1 cellular context compared by ENCODE assay signal in genomic region chr16:68328151-68328859, GRCh38.
A peak's percentile ranks its signal among the peaks of the same experiment; 100 is the strongest.
TF ChIP-seq lines count a peak whose summit lies in the region.

No MANE protein-coding gene starts in this region.

TF ChIP-seq in HepG2, 621 proteins besides CTCF, POLR2A, EP300 and RAD21 (continued from another document and continues in another):
- TF ChIP-seq HDAC2 (CRISPR knock-in tag; IDR thresholded peaks at IDR 0.05) (no peak; the same call in 1 of the 2 replicates), SP4 (CRISPR knock-in tag; IDR thresholded peaks at IDR 0.05) (no peak), TAF1 (CRISPR knock-in tag; IDR thresholded peaks at IDR 0.05) (no peak), NFYC (CRISPR knock-in tag; IDR thresholded peaks at IDR 0.05) (no peak; the same call in 1 of the 2 replicates), ATF2 (CRISPR knock-in tag; IDR thresholded peaks at IDR 0.05) (0 out of 2 replicates have a peak, but pooled peaks have one; percentile 11), ZBTB43 (CRISPR knock-in tag; conservative IDR thresholded peaks at IDR 0.05) (no peak), TCF12 (IDR thresholded peaks at IDR 0.05) (no peak), TCF12 (CRISPR knock-in tag; IDR thresholded peaks at IDR 0.05) (no peak), ZNF337 (CRISPR knock-in tag; IDR thresholded peaks at IDR 0.05; ENCODE audit: borderline replicate concordance, low read depth) (no peak), AHDC1 (CRISPR knock-in tag; IDR thresholded peaks at IDR 0.05; ENCODE audit: borderline replicate concordance) (no peak), ZNF17 (CRISPR knock-in tag; IDR thresholded peaks at IDR 0.05) (no peak), MTA3 (CRISPR knock-in tag; IDR thresholded peaks at IDR 0.05) (no peak), BCL3 (CRISPR knock-in tag; IDR thresholded peaks at IDR 0.05) (no peak), RFXAP (CRISPR knock-in tag; IDR thresholded peaks at IDR 0.05; ENCODE audit: borderline replicate concordance) (no peak), EHMT2 (IDR thresholded peaks at IDR 0.05; ENCODE audit: borderline replicate concordance, low read depth, low read length) (no peak), ZNF121 (CRISPR knock-in tag; IDR thresholded peaks at IDR 0.05) (no peak; the same call in 1 of the 2 replicates), ZNF784 (CRISPR knock-in tag; IDR thresholded peaks at IDR 0.05; ENCODE audit: borderline replicate concordance) (0 out of 2 replicates have a peak, but pooled peaks have one; percentile 22), TGIF2 (CRISPR knock-in tag; IDR thresholded peaks at IDR 0.05) (peak; percentile 62; the same call in 1 of the 2 replicates), FUBP1 (CRISPR knock-in tag; IDR thresholded peaks at IDR 0.05; ENCODE audit: borderline replicate concordance) (no peak), FOXP4 (CRISPR knock-in tag; IDR thresholded peaks at IDR 0.05) (0 out of 2 replicates have a peak, but pooled peaks have one; percentile 24), DDIT3 (CRISPR knock-in tag; IDR thresholded peaks at IDR 0.05) (no peak), ZNF414 (CRISPR knock-in tag; IDR thresholded peaks at IDR 0.05) (no peak), CBX5 (CRISPR knock-in tag; IDR thresholded peaks at IDR 0.05; ENCODE audit: borderline replicate concordance) (peak; percentile 22; the same call in 1 of the 2 replicates), MED1 (CRISPR knock-in tag; IDR thresholded peaks at IDR 0.05) (peak; percentile 51), SRY (CRISPR knock-in tag; IDR thresholded peaks at IDR 0.05) (no peak), SMYD3 (CRISPR knock-in tag; IDR thresholded peaks at IDR 0.05) (no peak), HMG20B (CRISPR knock-in tag; conservative IDR thresholded peaks at IDR 0.05) (0 out of 2 replicates have a peak, but pooled peaks have one; percentile 16), ZBTB20 (CRISPR knock-in tag; IDR thresholded peaks at IDR 0.05; ENCODE audit: borderline replicate concordance, low read depth) (no peak), SIX1 (CRISPR knock-in tag; IDR thresholded peaks at IDR 0.05; ENCODE audit: borderline replicate concordance) (no peak), GFI1 (CRISPR knock-in tag; IDR thresholded peaks at IDR 0.05; ENCODE audit: borderline replicate concordance) (peak; percentile 69; the same call in 1 of the 2 replicates), ZNF766 (CRISPR knock-in tag; IDR thresholded peaks at IDR 0.05; ENCODE audit: borderline replicate concordance) (no peak), TOE1 (CRISPR knock-in tag; IDR thresholded peaks at IDR 0.05) (no peak), ZNF567 (CRISPR knock-in tag; IDR thresholded peaks at IDR 0.05; ENCODE audit: borderline replicate concordance) (no peak), ZNF816 (CRISPR knock-in tag; IDR thresholded peaks at IDR 0.05; ENCODE audit: borderline replicate concordance) (no peak), ZNF7 (CRISPR knock-in tag; IDR thresholded peaks at IDR 0.05) (no peak), SRSF9 (IDR thresholded peaks at IDR 0.05; ENCODE audit: borderline replicate concordance, insufficient read depth, low read depth, low read length, poor library complexity, severe bottlenecking) (no peak), ZNF326 (CRISPR knock-in tag; IDR thresholded peaks at IDR 0.05; ENCODE audit: borderline replicate concordance) (no peak), TOPORS (CRISPR knock-in tag; IDR thresholded peaks at IDR 0.05) (no peak), SKIL (CRISPR knock-in tag; IDR thresholded peaks at IDR 0.05; ENCODE audit: borderline replicate concordance) (no peak; the same call in 1 of the 2 replicates), ZNF10 (CRISPR knock-in tag; IDR thresholded peaks at IDR 0.05; ENCODE audit: borderline replicate concordance, low read depth) (no peak), MED13 (CRISPR knock-in tag; IDR thresholded peaks at IDR 0.05) (no peak), BATF2 (CRISPR knock-in tag; IDR thresholded peaks at IDR 0.05) (no peak), NFKBIZ (CRISPR knock-in tag; IDR thresholded peaks at IDR 0.05) (no peak; the same call in 1 of the 2 replicates), TEAD3 (CRISPR knock-in tag; optimal IDR thresholded peaks at IDR 0.05; ENCODE audit: borderline replicate concordance) (peak; percentile 83), MYC (CRISPR knock-in tag; IDR thresholded peaks at IDR 0.05; ENCODE audit: borderline replicate concordance) (no peak; the same call in 1 of the 2 replicates)
